2 cellular contexts compared by ENCODE assay signal in the genomic region with DNA sequence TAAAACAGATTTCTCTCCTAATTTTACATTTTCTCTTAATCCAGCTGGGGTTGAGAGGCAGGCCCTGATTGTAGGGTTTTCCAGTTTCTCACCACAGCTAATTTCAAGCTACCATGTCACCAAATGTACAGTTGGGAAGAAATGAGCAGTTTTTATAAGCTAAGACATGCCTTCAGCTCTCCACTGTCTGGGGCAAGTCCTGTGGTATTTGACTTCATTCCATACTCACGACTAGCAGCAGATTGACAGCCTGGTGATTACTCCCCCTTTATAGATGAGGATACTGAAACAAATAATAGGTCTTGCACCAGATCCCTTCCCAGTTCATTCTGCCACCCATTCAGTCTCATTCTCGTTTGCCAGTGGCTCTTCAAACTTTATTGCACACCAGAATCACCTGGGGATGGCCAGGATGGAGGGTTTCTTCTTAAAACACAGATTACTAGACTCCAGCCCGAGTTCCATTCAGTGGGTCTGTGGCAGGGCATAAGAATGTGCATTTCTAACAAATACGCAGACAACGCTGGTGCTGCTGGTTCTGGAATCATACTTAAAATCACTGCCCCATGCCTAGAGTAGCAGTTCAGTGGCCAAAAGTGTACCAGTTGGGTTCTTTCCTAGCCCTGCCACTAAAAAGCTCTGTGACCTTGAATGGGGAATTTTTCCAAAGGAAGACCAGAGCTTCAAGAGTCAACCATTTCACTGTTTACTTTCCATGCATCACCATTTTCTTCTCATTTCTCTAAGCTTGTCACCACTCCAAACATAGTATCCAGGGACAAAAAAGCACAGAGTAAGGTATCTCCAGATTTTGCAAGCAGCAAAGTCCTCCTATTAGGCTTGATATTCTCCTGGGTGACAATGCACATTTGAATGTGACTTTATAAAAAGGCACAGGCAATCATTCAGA.
TF ChIP-seq lines count a peak whose summit lies in the region.

No MANE protein-coding gene starts in this region.

TF ChIP-seq in HEK293, 187 proteins besides CTCF, POLR2A, EP300 and RAD21 (continued from another document):
- TF ChIP-seq, protein P1, sequence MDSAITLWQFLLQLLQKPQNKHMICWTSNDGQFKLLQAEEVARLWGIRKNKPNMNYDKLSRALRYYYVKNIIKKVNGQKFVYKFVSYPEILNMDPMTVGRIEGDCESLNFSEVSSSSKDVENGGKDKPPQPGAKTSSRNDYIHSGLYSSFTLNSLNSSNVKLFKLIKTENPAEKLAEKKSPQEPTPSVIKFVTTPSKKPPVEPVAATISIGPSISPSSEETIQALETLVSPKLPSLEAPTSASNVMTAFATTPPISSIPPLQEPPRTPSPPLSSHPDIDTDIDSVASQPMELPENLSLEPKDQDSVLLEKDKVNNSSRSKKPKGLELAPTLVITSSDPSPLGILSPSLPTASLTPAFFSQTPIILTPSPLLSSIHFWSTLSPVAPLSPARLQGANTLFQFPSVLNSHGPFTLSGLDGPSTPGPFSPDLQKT (IDR thresholded peaks at IDR 0.05; ENCODE audit: borderline replicate concordance, low read depth, low read length) = no peak
- TF ChIP-seq ZNF175 (tag by site-specific recombination; IDR thresholded peaks at IDR 0.05) (no peak), GFI1B (tag by site-specific recombination; IDR thresholded peaks at IDR 0.05) (no peak)

TF ChIP-seq in K562, 482 proteins besides CTCF, POLR2A, EP300 and RAD21 (continued from another document):
- TF ChIP-seq, protein P2, sequence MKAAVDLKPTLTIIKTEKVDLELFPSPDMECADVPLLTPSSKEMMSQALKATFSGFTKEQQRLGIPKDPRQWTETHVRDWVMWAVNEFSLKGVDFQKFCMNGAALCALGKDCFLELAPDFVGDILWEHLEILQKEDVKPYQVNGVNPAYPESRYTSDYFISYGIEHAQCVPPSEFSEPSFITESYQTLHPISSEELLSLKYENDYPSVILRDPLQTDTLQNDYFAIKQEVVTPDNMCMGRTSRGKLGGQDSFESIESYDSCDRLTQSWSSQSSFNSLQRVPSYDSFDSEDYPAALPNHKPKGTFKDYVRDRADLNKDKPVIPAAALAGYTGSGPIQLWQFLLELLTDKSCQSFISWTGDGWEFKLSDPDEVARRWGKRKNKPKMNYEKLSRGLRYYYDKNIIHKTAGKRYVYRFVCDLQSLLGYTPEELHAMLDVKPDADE (conservative IDR thresholded peaks at IDR 0.05; ENCODE audit: control insufficient read depth, low read depth, low read length) = no peak
